In genomic region chr14:36942522-36943245, GRCh38 we compare ENCODE assay signal across 10 cellular contexts.
DNase-seq lines count a peak whose midpoint lies in the region; ATAC-seq and TF ChIP-seq lines count a peak whose summit lies in the region.
"Had no signal": no experiment of that assay in that cellular context is flagged by ENCODE, and none has a peak within 500 bp of the region (broad histone marks: within the 10 kb centered on the region; RNA-seq: fewer than 3 reads in every experiment).

No MANE protein-coding gene starts in this region.

- intact Hi-C loops in Caco-2 (cut with micrococcal nuclease; ENCODE audit: unreplicated experiment) = loop anchor here (1.0 to 5.0 kb wide), 5 partner anchors 169 to 294 kb away; no protein-coding TSS in a partner anchor
- intact Hi-C loops in transverse colon (cut with DNase I; ENCODE audit: low total_unique reads) = no loop called here

- H3K27me3 Mint-ChIP-seq in Caco-2 (ENCODE audit: insufficient read depth, unreplicated experiment) = no peaks in the 10 kb centered on the region
- H3K27me3 Mint-ChIP-seq in glutamatergic neuron (ENCODE audit: unreplicated experiment) = peaks cover 3% of the 10 kb centered on the region

- H3K36me3 ChIP-seq in Caco-2 (ENCODE audit: control insufficient read depth, insufficient read depth, low read length) (no peaks in the 10 kb centered on the region), adipocyte (ENCODE audit: control insufficient read depth, insufficient read depth, low read length, severe bottlenecking) (no peaks in the 10 kb centered on the region), transverse colon (no peaks in the 10 kb centered on the region), Peyer's patch (no peaks in the 10 kb centered on the region)
- H3K36me3 ChIP-seq: BE2C had no signal

- TF ChIP-seq POLR2A in transverse colon (IDR thresholded peaks at IDR 0.05) (no peak), Peyer's patch (IDR thresholded peaks at IDR 0.05) (no peak)

- H3K27ac Mint-ChIP-seq in Caco-2 (ENCODE audit: unreplicated experiment) (peak overlapping the region; percentile 58), glutamatergic neuron (ENCODE audit: unreplicated experiment) (no peak overlapping the region)
- H3K27ac Mint-ChIP-seq: activated naive CD8-positive, alpha-beta T cell had no signal

- TF ChIP-seq EP300 in transverse colon (IDR thresholded peaks at IDR 0.05; ENCODE audit: low read depth) = no peak

- H3K27me3 ChIP-seq in Caco-2 (replicated peaks; ENCODE audit: control insufficient read depth, insufficient read depth, low read length) (no peaks in the 10 kb centered on the region), adipocyte (replicated peaks; ENCODE audit: control insufficient read depth, insufficient read depth, low read length) (no peaks in the 10 kb centered on the region), transverse colon (peaks cover 24% of the 10 kb centered on the region), Peyer's patch (no peaks in the 10 kb centered on the region)

- no TSS peak for BruUV-seq in Caco-2 (replicated peaks; lab: Mats Ljungman, UMichigan)

- in situ Hi-C loops in transverse colon (cut with MboI; ENCODE audit: low pct_ligation_motif_present in 1 of 4, low pct_unique_long_range_greater_than_20kb in 1 of 4, low sequenced_read_pairs in 3 of 4) = loop anchor here in 2 of 4 donors (25.0 kb wide), 2 partner anchors 280 to 305 kb away; partner anchors contain the start of gene PAX9 (in 1 of the 2)

- TF ChIP-seq CTCF in Caco-2 (IDR thresholded peaks at IDR 0.05; ENCODE audit: insufficient read depth in 1 of 2, low read depth in 1 of 2, low read length in 1 of 2, severe bottlenecking in 1 of 2, unreplicated experiment in 1 of 2) (peak in 1 of 2 experiments; percentile 1), glutamatergic neuron (IDR thresholded peaks at IDR 0.05; ENCODE audit: partially characterized antibody, unreplicated experiment) (peak; percentile 58), transverse colon (IDR thresholded peaks at IDR 0.05) (peak in 1 of 5 experiments; percentile 14), Peyer's patch (IDR thresholded peaks at IDR 0.05) (no peak)

- no peak overlapping the region for H3K4me3 Mint-ChIP-seq in Caco-2 (ENCODE audit: unreplicated experiment)
- H3K4me3 Mint-ChIP-seq in glutamatergic neuron (ENCODE audit: unreplicated experiment) = no peak overlapping the region
- H3K4me3 Mint-ChIP-seq: activated naive CD8-positive, alpha-beta T cell had no signal

- CTCF ChIA-PET in Caco-2 (lab: Charles Lee) = interaction anchor here (0.7 to 2.5 kb wide), 15 partner anchors 8 to 389 kb away, joined by 3 to 69 read pairs (median 5); partner anchors contain the start of gene PAX9

- no peaks in the 10 kb centered on the region for H3K9me3 Mint-ChIP-seq in Caco-2 (ENCODE audit: unreplicated experiment)
- H3K9me3 Mint-ChIP-seq in glutamatergic neuron (ENCODE audit: unreplicated experiment) = no peaks in the 10 kb centered on the region

- POLR2A ChIA-PET in Caco-2 (lab: Charles Lee) = interaction anchor here (1.0 kb wide), 1 partner anchor 294 kb away, joined by 4 read pairs; no protein-coding TSS in a partner anchor

- WGBS in transverse colon (ENCODE audit: low coverage in 1 of 2), 2 donors = 56 to 78% methylated on average over 4 of the region's 4 CpGs

- DNase-seq in Caco-2 = no peak
- peak; percentile 80 for DNase-seq in adipocyte (ENCODE audit: low read depth)
- DNase-seq in glutamatergic neuron = no peak
- no peak for DNase-seq in stimulated activated CD4-positive, alpha-beta T cell treated with anti-CD3 and anti-CD28 coated beads, Interleukin-4, amount 100 ng/mL, for 4 hours
- DNase-seq in transverse colon = no peak
- DNase-seq in NCI-H1105 (lab: John Stamatoyannopoulos, UW) = no peak
- DNase-seq in Peyer's patch = no peak

- no peaks in the 10 kb centered on the region for H3K9me3 ChIP-seq in Caco-2
- no peaks in the 10 kb centered on the region for H3K9me3 ChIP-seq in adipocyte (ENCODE audit: control insufficient read depth, low read length)
- no peaks in the 10 kb centered on the region for H3K9me3 ChIP-seq in transverse colon
- no peaks in the 10 kb centered on the region for H3K9me3 ChIP-seq in Peyer's patch
- H3K9me3 ChIP-seq: BE2C had no signal

- H3K4me1 ChIP-seq in Caco-2 (peaks cover 8% of the 10 kb centered on the region; the same call in 1 of the 2 replicates), adipocyte (ENCODE audit: control insufficient read depth, insufficient read depth, low read length) (peaks cover 14% of the 10 kb centered on the region), transverse colon (no peaks in the 10 kb centered on the region), Peyer's patch (no peaks in the 10 kb centered on the region)
- H3K4me1 ChIP-seq: BE2C had no signal

- H3K36me3 Mint-ChIP-seq in Caco-2 (ENCODE audit: insufficient read depth, unreplicated experiment) (no peaks in the 10 kb centered on the region), glutamatergic neuron (ENCODE audit: unreplicated experiment) (no peaks in the 10 kb centered on the region)
- H3K36me3 Mint-ChIP-seq: activated naive CD8-positive, alpha-beta T cell had no signal

- H3K27ac ChIP-seq in transverse colon = no peak overlapping the region
- no peak overlapping the region for H3K27ac ChIP-seq in Peyer's patch

- H3K4me3 ChIP-seq in Caco-2 (ENCODE audit: low read depth, low read length) (no peak overlapping the region), adipocyte (ENCODE audit: low read length) (no peak overlapping the region), transverse colon (no peak overlapping the region), Peyer's patch (no peak overlapping the region)

- H3K9ac ChIP-seq in adipocyte (ENCODE audit: low read length) = no peak overlapping the region

- ATAC-seq in HG03432 (IDR thresholded peaks at IDR 0.05; ENCODE audit: unreplicated experiment) = peak; percentile 19

- H3K4me1 Mint-ChIP-seq in Caco-2 (ENCODE audit: low read depth, unreplicated experiment) (peaks cover 12% of the 10 kb centered on the region), glutamatergic neuron (ENCODE audit: low read depth, unreplicated experiment) (peaks cover 8% of the 10 kb centered on the region)
